In the genomic region with DNA sequence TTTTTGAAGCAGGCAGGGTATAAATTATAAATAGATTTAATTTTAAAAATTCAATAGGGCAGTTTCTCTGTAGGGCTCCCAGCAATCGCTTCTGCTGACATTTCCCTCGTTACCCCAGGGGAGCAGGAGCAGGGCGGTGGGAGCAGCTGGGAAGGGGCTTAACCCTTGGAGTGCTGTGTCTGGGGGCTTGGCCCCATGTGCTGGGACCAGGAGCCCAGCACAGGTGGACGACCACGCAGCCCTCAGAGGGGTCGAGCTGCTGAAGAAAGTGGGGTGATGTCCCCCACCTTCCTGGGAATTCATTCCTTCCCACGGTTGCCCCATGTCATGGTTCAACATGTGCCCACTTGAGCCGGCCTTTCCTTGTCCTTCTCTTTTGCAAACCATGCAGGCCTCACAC, we compare ENCODE assay signal across 23 cellular contexts.
"Had no signal": no experiment of that assay in that cellular context is flagged by ENCODE, and none has a peak within 500 bp of the region (broad histone marks: within the 10 kb centered on the region; RNA-seq: fewer than 3 reads in every experiment).

No MANE protein-coding gene starts in this region.

- ATAC-seq: activated CD4-positive, CD25-positive, alpha-beta regulatory T cell treated with anti-CD3 and anti-CD28 coated beads, Interleukin-2, amount 50 U/mL, for 24 hours; psoas muscle had no signal

- H3K4me3 Mint-ChIP-seq: central memory CD8-positive, alpha-beta T cell; nephron progenitor cell had no signal

- H3K9ac ChIP-seq: parathyroid adenoma had no signal

- H3K4me1 Mint-ChIP-seq: central memory CD8-positive, alpha-beta T cell had no signal

- H3K27me3 ChIP-seq: breast epithelium, right atrium auricular region, transverse colon had no signal

- H3K36me3 ChIP-seq: breast epithelium, right atrium auricular region, spleen, transverse colon, WERI-Rb-1 had no signal

- H3K27ac ChIP-seq: breast epithelium, epithelial cell of prostate, parathyroid adenoma, psoas muscle, right atrium auricular region, spleen, transverse colon, WERI-Rb-1 had no signal

- H3K4me1 ChIP-seq: breast epithelium, parathyroid adenoma, psoas muscle, right atrium auricular region, spleen had no signal

- DNase-seq: activated CD4-positive, alpha-beta T cell treated with anti-CD3 and anti-CD28 coated beads for 48 hours; activated CD4-positive, alpha-beta T cell treated with anti-CD3 and anti-CD28 coated beads, Interleukin-2, amount 50 U/mL, for 48 hours; activated CD8-positive, alpha-beta memory T cell treated with anti-CD3 and anti-CD28 coated beads for 24 hours; activated gamma-delta T cell; activated naive CD4-positive, alpha-beta T cell treated with anti-CD3 and anti-CD28 coated beads, Interleukin-2, amount 50 U/mL, for 16 hours; effector CD8-positive, alpha-beta T cell; glutamatergic neuron; islet precursor cell; left ventricle myocardium superior; nephron progenitor cell; nucleus accumbens; psoas muscle; spleen; stimulated activated naive CD4-positive, alpha-beta T cell treated with Interleukin-2 at 50 U/mL for 16 hours; T-helper 9 cell; transverse colon; WERI-Rb-1 had no signal

- H2AFZ ChIP-seq: parathyroid adenoma had no signal

- H3K9me3 ChIP-seq: psoas muscle, right atrium auricular region, transverse colon had no signal

- H3K4me3 ChIP-seq: breast epithelium, psoas muscle, right atrium auricular region, spleen, transverse colon had no signal
